Comparison of ENCODE assay signal across 15 cellular contexts in genomic region chr1:39833616-39834015, GRCh38.
"Had no signal": no experiment of that assay in that cellular context is flagged by ENCODE, and none has a peak within 500 bp of the region (broad histone marks: within the 10 kb centered on the region; RNA-seq: fewer than 3 reads in every experiment).

No MANE protein-coding gene starts in this region.

- H3K79me2 ChIP-seq: hepatocyte had no signal

- H3K27ac Mint-ChIP-seq: activated naive CD4-positive, alpha-beta T cell treated with anti-CD3 and anti-CD28 coated beads for 36 hours; mesothelial cell of epicardium; nephron; stimulated activated naive CD8-positive, alpha-beta T cell treated with anti-CD3 and anti-CD28 coated beads, Interleukin-15, Interleukin-2, amounts not matched to agents 100 ng/mL and 50 ng/mL, for 24 hours had no signal

- H3K4me3 ChIP-seq: body of pancreas, dorsolateral prefrontal cortex, hepatocyte, lung, suprapubic skin, transverse colon had no signal

- H3K9me3 Mint-ChIP-seq: activated naive CD4-positive, alpha-beta T cell treated with anti-CD3 and anti-CD28 coated beads for 36 hours; activated T-cell treated with anti-CD3 and anti-CD28 coated beads, Interleukin-2, amount 50 U/mL, for 4 hours; mesothelial cell of epicardium; nephron; stimulated activated naive CD8-positive, alpha-beta T cell treated with anti-CD3 and anti-CD28 coated beads, Interleukin-15, Interleukin-2, amounts not matched to agents 100 ng/mL and 50 ng/mL, for 24 hours had no signal

- H3K4me2 ChIP-seq: hepatocyte had no signal

- H3K9me3 ChIP-seq: body of pancreas, suprapubic skin, transverse colon had no signal

- H3K4me1 ChIP-seq: transverse colon had no signal

- H3K27me3 ChIP-seq: body of pancreas, dorsolateral prefrontal cortex, hepatocyte, suprapubic skin, transverse colon had no signal

- H2AFZ ChIP-seq: hepatocyte had no signal

- H3K36me3 ChIP-seq: transverse colon had no signal

- ATAC-seq: activated CD4-positive, CD25-positive, alpha-beta regulatory T cell treated with anti-CD3 and anti-CD28 coated beads, Interleukin-2, amount 50 U/mL, for 24 hours; activated T-cell treated with anti-CD3 and anti-CD28 coated beads, Interleukin-2, amount 50 U/mL, for 4 hours; body of pancreas had no signal

- H3K4me3 Mint-ChIP-seq: activated naive CD4-positive, alpha-beta T cell treated with anti-CD3 and anti-CD28 coated beads for 36 hours; activated T-cell treated with anti-CD3 and anti-CD28 coated beads, Interleukin-2, amount 50 U/mL, for 4 hours; mesothelial cell of epicardium; nephron; stimulated activated naive CD8-positive, alpha-beta T cell treated with anti-CD3 and anti-CD28 coated beads, Interleukin-15, Interleukin-2, amounts not matched to agents 100 ng/mL and 50 ng/mL, for 24 hours had no signal

- DNase-seq: activated CD4-positive, alpha-beta T cell treated with anti-CD3 and anti-CD28 coated beads, Interleukin-2, amount 50 U/mL, for 1 hour; activated CD8-positive, alpha-beta memory T cell treated with anti-CD3 and anti-CD28 coated beads, Interleukin-2, amount 50 U/mL, for 4 hours; activated naive CD4-positive, alpha-beta T cell treated with anti-CD3 and anti-CD28 coated beads for 36 hours; activated T-cell treated with anti-CD3 and anti-CD28 coated beads, Interleukin-2, amount 50 U/mL, for 4 hours; body of pancreas; dorsolateral prefrontal cortex; retina; transverse colon had no signal

- H3K27ac ChIP-seq: dorsolateral prefrontal cortex, hepatocyte, suprapubic skin, transverse colon had no signal
